24 cellular contexts compared by ENCODE assay signal in the genomic region with DNA sequence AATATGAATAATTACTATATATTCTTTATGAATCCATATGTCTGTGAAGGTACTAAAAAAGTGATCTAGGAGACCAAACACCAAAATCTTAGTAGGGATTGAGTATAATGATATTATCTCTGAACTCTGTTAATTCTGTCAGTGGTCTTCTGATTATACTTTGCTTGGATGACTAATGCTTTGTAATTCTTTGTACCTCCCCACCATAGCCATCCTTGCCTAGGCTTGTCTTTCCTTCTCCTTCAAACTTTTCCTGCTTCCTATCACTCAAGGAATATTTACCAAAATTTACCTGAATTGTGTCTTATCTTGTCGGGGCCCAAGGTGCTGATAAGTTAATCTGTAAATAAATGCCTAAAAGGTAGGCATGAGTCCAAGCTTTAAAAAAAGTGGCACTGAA. TPM values are rescaled to one million over a fixed set of nuclear protein-coding genes. Genes with fewer than 3 reads are reported as not detected.
DNase-seq lines count a peak whose midpoint lies in the region; ATAC-seq and TF ChIP-seq lines count a peak whose summit lies in the region.
"Had no signal": no experiment of that assay in that cellular context is flagged by ENCODE, and none has a peak within 500 bp of the region (broad histone marks: within the 10 kb centered on the region; RNA-seq: fewer than 3 reads in every experiment).

No MANE protein-coding gene starts in this region.

- H3K27me3 Mint-ChIP-seq in endothelial cell (ENCODE audit: unreplicated experiment) (peaks cover 3% of the 10 kb centered on the region), T-cell (no peaks in the 10 kb centered on the region)
- H3K27me3 Mint-ChIP-seq in activated T-cell treated with anti-CD3 and anti-CD28 coated beads, Interleukin-2, amount 50 U/mL, for 72 hours (ENCODE audit: low read depth): no peaks in the 10 kb centered on the region
- H3K27me3 Mint-ChIP-seq: activated CD4-positive, alpha-beta memory T cell treated with anti-CD3 and anti-CD28 coated beads, Interleukin-2, amount 10 ng/mL, durations not matched to agents 7 days and 5 days; B cell; central memory CD8-positive, alpha-beta T cell; stimulated activated naive CD8-positive, alpha-beta T cell treated with anti-CD3 and anti-CD28 coated beads, Interleukin-15, amount 100 ng/mL, for 72 hours had no signal

- 0 out of 3 replicates have a peak overlapping the region, but pooled peaks have one; percentile 29 for H2BK15ac ChIP-seq in IMR-90 (ENCODE audit: low read depth, low read length)

- H3K9me3 ChIP-seq in BE2C (no peaks in the 10 kb centered on the region), IMR-90 (ENCODE audit: control insufficient read depth, insufficient read depth, low read length) (no peaks in the 10 kb centered on the region), muscle layer of duodenum (ENCODE audit: control insufficient read depth in 1 of 2, low read length in 2 of 2) (no peaks in the 10 kb centered on the region)
- H3K9me3 ChIP-seq: A549, adrenal gland, esophagus squamous epithelium, pancreas had no signal

- H3K27me3 ChIP-seq in BE2C: no peaks in the 10 kb centered on the region
- H3K27me3 ChIP-seq in IMR-90 (ENCODE audit: control insufficient read depth, insufficient read depth, low read length): no peaks in the 10 kb centered on the region
- no peaks in the 10 kb centered on the region for H3K27me3 ChIP-seq in muscle layer of duodenum (ENCODE audit: low read depth, low read length)
- H3K27me3 ChIP-seq: adrenal gland, esophagus squamous epithelium, pancreas had no signal

- H3K27ac ChIP-seq in IMR-90 (ENCODE audit: insufficient read depth, low read length): peak overlapping the region; percentile 30; the same call in 1 of the 2 replicates
- H3K27ac ChIP-seq in muscle layer of duodenum (ENCODE audit: low read length): peak overlapping the region; percentile 14
- H3K27ac ChIP-seq: A549, esophagus squamous epithelium, pancreas had no signal

- CTCF ChIA-PET in IMR-90 (lab: Yijun Ruan, JAX): interaction anchor here (1.7 kb wide), 1 partner anchor 28 kb away, joined by 7 read pairs; no protein-coding TSS in a partner anchor
- CTCF ChIA-PET in T-cell (lab: Charles Lee): no interaction called here

- H3K18ac ChIP-seq in IMR-90 (ENCODE audit: low read depth, low read length): peak overlapping the region; percentile 97

- no peaks in the 10 kb centered on the region for H4K20me1 ChIP-seq in IMR-90 (ENCODE audit: insufficient read depth, low read length)

- peak overlapping the region; percentile 91 for H2BK5ac ChIP-seq in IMR-90 (ENCODE audit: low read depth, low read length, poor library complexity, severe bottlenecking)

- H3K9me3 Mint-ChIP-seq in endothelial cell (ENCODE audit: unreplicated experiment) (no peaks in the 10 kb centered on the region), T-cell (no peaks in the 10 kb centered on the region)
- no peaks in the 10 kb centered on the region for H3K9me3 Mint-ChIP-seq in activated T-cell treated with anti-CD3 and anti-CD28 coated beads, Interleukin-2, amount 50 U/mL, for 72 hours
- H3K9me3 Mint-ChIP-seq: activated CD4-positive, alpha-beta memory T cell treated with anti-CD3 and anti-CD28 coated beads, Interleukin-2, amount 10 ng/mL, durations not matched to agents 7 days and 5 days; central memory CD8-positive, alpha-beta T cell; naive thymus-derived CD8-positive, alpha-beta T cell; stimulated activated naive CD8-positive, alpha-beta T cell treated with anti-CD3 and anti-CD28 coated beads, Interleukin-15, amount 100 ng/mL, for 72 hours had no signal

- H3K36me3 ChIP-seq in BE2C (peaks cover 15% of the 10 kb centered on the region), IMR-90 (ENCODE audit: control insufficient read depth, insufficient read depth, low read length) (no peaks in the 10 kb centered on the region), muscle layer of duodenum (ENCODE audit: control insufficient read depth in 1 of 2, insufficient read depth in 2 of 2, low read length in 2 of 2) (no peaks in the 10 kb centered on the region)
- H3K36me3 ChIP-seq: adrenal gland, esophagus squamous epithelium, pancreas had no signal

- WGBS in IMR-90 (ENCODE audit: extremely low coverage in 2 of 2, insufficient read length in 1 of 2), 2 experiments: no CpG with 5 or more reads among the region's 1 CpG

- H3K9ac ChIP-seq in IMR-90 (ENCODE audit: low read depth, low read length): no peak overlapping the region

- peak overlapping the region; percentile 93 for H2BK120ac ChIP-seq in IMR-90 (ENCODE audit: low read depth, low read length)

- peaks cover 13% of the 10 kb centered on the region for H3K4me1 Mint-ChIP-seq in endothelial cell (ENCODE audit: unreplicated experiment)
- no peaks in the 10 kb centered on the region for H3K4me1 Mint-ChIP-seq in T-cell
- no peaks in the 10 kb centered on the region for H3K4me1 Mint-ChIP-seq in activated T-cell treated with anti-CD3 and anti-CD28 coated beads, Interleukin-2, amount 50 U/mL, for 72 hours (ENCODE audit: low read depth)
- H3K4me1 Mint-ChIP-seq: activated CD4-positive, alpha-beta memory T cell treated with anti-CD3 and anti-CD28 coated beads, Interleukin-2, amount 10 ng/mL, durations not matched to agents 7 days and 5 days; B cell; central memory CD8-positive, alpha-beta T cell; naive thymus-derived CD8-positive, alpha-beta T cell; stimulated activated naive CD8-positive, alpha-beta T cell treated with anti-CD3 and anti-CD28 coated beads, Interleukin-15, amount 100 ng/mL, for 72 hours had no signal

- no peak overlapping the region for H3K4me3 Mint-ChIP-seq in endothelial cell (ENCODE audit: unreplicated experiment)
- H3K4me3 Mint-ChIP-seq in T-cell: no peak overlapping the region
- no peak overlapping the region for H3K4me3 Mint-ChIP-seq in activated T-cell treated with anti-CD3 and anti-CD28 coated beads, Interleukin-2, amount 50 U/mL, for 72 hours
- H3K4me3 Mint-ChIP-seq: activated CD4-positive, alpha-beta memory T cell treated with anti-CD3 and anti-CD28 coated beads, Interleukin-2, amount 10 ng/mL, durations not matched to agents 7 days and 5 days; B cell; central memory CD8-positive, alpha-beta T cell; naive thymus-derived CD8-positive, alpha-beta T cell; stimulated activated naive CD8-positive, alpha-beta T cell treated with anti-CD3 and anti-CD28 coated beads, Interleukin-15, amount 100 ng/mL, for 72 hours had no signal

- peak overlapping the region; percentile 92 for H3K4me3 ChIP-seq in BE2C (ENCODE audit: low read depth, low read length)
- no peak overlapping the region for H3K4me3 ChIP-seq in IMR-90 (ENCODE audit: insufficient read depth, low read depth, low read length)
- no peak overlapping the region for H3K4me3 ChIP-seq in muscle layer of duodenum (ENCODE audit: low read depth in 1 of 2, low read length in 2 of 2)
- H3K4me3 ChIP-seq: A549, adrenal gland, GM12878, pancreas had no signal

- H3K14ac ChIP-seq in IMR-90 (replicated peaks; ENCODE audit: low read depth, low read length): peak overlapping the region; percentile 58

- H3K36me3 Mint-ChIP-seq in endothelial cell (ENCODE audit: low read depth, unreplicated experiment): no peaks in the 10 kb centered on the region
- no peaks in the 10 kb centered on the region for H3K36me3 Mint-ChIP-seq in T-cell
- H3K36me3 Mint-ChIP-seq in activated T-cell treated with anti-CD3 and anti-CD28 coated beads, Interleukin-2, amount 50 U/mL, for 72 hours (ENCODE audit: insufficient read depth in 2 of 2): no peaks in the 10 kb centered on the region
- H3K36me3 Mint-ChIP-seq: naive thymus-derived CD8-positive, alpha-beta T cell had no signal

- TF ChIP-seq RAD21 in IMR-90 (IDR thresholded peaks at IDR 0.05; ENCODE audit: low read length): no peak

- H3K4ac ChIP-seq in IMR-90 (ENCODE audit: low read depth, low read length): peak overlapping the region; percentile 91; the same call in 1 of the 2 replicates

- ATAC-seq in IMR-90 (ENCODE audit: low read depth) (0 out of 2 replicates have a peak, but pooled peaks have one; percentile 18), T-cell (replicated peaks in 1 of 4) (no peak), HG03469 (IDR thresholded peaks at IDR 0.05; ENCODE audit: unreplicated experiment) (no peak)
- no peak for ATAC-seq in activated T-cell treated with anti-CD3 and anti-CD28 coated beads, Interleukin-2, amount 50 U/mL, for 72 hours (replicated peaks in 1 of 2)
- ATAC-seq: GM12878; naive thymus-derived CD8-positive, alpha-beta T cell; pancreas; stimulated activated naive CD8-positive, alpha-beta T cell treated with anti-CD3 and anti-CD28 coated beads, Interleukin-15, amount 100 ng/mL, for 72 hours had no signal

- POLR2A ChIA-PET in IMR-90 (lab: Charles Lee; ENCODE audit: unreplicated experiment) (interaction anchor here (0.5 kb wide), 1 partner anchor 17 kb away, joined by 3 read pairs; no protein-coding TSS in a partner anchor), T-cell (lab: Charles Lee) (no interaction called here)

- H3K27ac Mint-ChIP-seq in endothelial cell (ENCODE audit: unreplicated experiment) (peak overlapping the region; percentile 39), T-cell (no peak overlapping the region)
- no peak overlapping the region for H3K27ac Mint-ChIP-seq in activated T-cell treated with anti-CD3 and anti-CD28 coated beads, Interleukin-2, amount 50 U/mL, for 72 hours
- H3K27ac Mint-ChIP-seq: activated CD4-positive, alpha-beta memory T cell treated with anti-CD3 and anti-CD28 coated beads, Interleukin-2, amount 10 ng/mL, durations not matched to agents 7 days and 5 days; B cell; stimulated activated naive CD8-positive, alpha-beta T cell treated with anti-CD3 and anti-CD28 coated beads, Interleukin-15, amount 100 ng/mL, for 72 hours had no signal

- peak overlapping the region in 1 of 2 experiments; percentile 97; a peak in 3 of 4 replicates for H4K8ac ChIP-seq in IMR-90 (ENCODE audit: low read depth in 2 of 2, low read length in 2 of 2)

- H3K56ac ChIP-seq in IMR-90 (ENCODE audit: extremely low read depth, insufficient read depth, low read length): no peak overlapping the region

- no peaks in the 10 kb centered on the region for H3K79me1 ChIP-seq in IMR-90 (ENCODE audit: low read depth in 1 of 2, low read length in 2 of 2)

- DNase-seq in BE2C: no peak
- DNase-seq in IMR-90: peak; percentile 3
- DNase-seq in endothelial cell (ENCODE audit: low spot score): no peak
- no peak for DNase-seq in T-cell
- no peak for DNase-seq in effector CD4-positive, alpha-beta T cell
- no peak for DNase-seq in activated T-cell treated with anti-CD3 and anti-CD28 coated beads, Interleukin-2, amount 50 U/mL, for 72 hours
- DNase-seq: activated CD4-positive, alpha-beta memory T cell treated with anti-CD3 and anti-CD28 coated beads, Interleukin-2, amount 10 ng/mL, durations not matched to agents 7 days and 5 days; activated gamma-delta T cell treated with Interleukin-2 at 50 U/mL for 16 hours; activated T-cell treated with anti-CD3 and anti-CD28 coated beads for 4 hours; esophagus squamous epithelium; naive thymus-derived CD8-positive, alpha-beta T cell; NCI-H1436 treated with DMSO at 0.1 percent for 48 hours; NCI-H2171 treated with DMSO at 0.1 percent for 48 hours; NCI-H69; pancreas; RPMI8226; stimulated activated naive CD8-positive, alpha-beta T cell treated with anti-CD3 and anti-CD28 coated beads, Interleukin-15, amount 100 ng/mL, for 72 hours had no signal

- H3K4me2 ChIP-seq in IMR-90 (ENCODE audit: low read depth, low read length): no peak overlapping the region; the same call in 1 of the 2 replicates
- H3K4me2 ChIP-seq: A549 had no signal

- no peak overlapping the region for H2AK5ac ChIP-seq in IMR-90 (ENCODE audit: low read depth, low read length)

- H2AK9ac ChIP-seq in IMR-90 (replicated peaks; ENCODE audit: low read depth, low read length, poor library complexity): no peak overlapping the region

- TF ChIP-seq POLR2A in IMR-90 (IDR thresholded peaks at IDR 0.05; ENCODE audit: low read depth, low read length): no peak

- peak overlapping the region; percentile 59; the same call in 1 of the 2 replicates for H4K5ac ChIP-seq in IMR-90 (ENCODE audit: low read depth, low read length)

- dilution Hi-C loops in IMR-90 (cut with HindIII; ENCODE audit: low sequenced_read_pairs, unreplicated experiment): no loop called here

- H3K4me1 ChIP-seq in BE2C (peaks cover 17% of the 10 kb centered on the region), IMR-90 (ENCODE audit: control insufficient read depth, insufficient read depth, low read length) (peaks cover 9% of the 10 kb centered on the region), muscle layer of duodenum (ENCODE audit: control insufficient read depth in 1 of 2, insufficient read depth in 2 of 2, low read length in 2 of 2) (no peaks in the 10 kb centered on the region)
- H3K4me1 ChIP-seq: A549, adrenal gland, esophagus squamous epithelium, pancreas had no signal

- peak overlapping the region; percentile 83; the same call in 1 of the 2 replicates for H2BK20ac ChIP-seq in IMR-90 (ENCODE audit: low read depth, low read length)

- H3K23ac ChIP-seq in IMR-90 (ENCODE audit: low read depth, low read length): no peak overlapping the region; the same call in 1 of the 2 replicates

- in situ Hi-C loops in IMR-90 (cut with MboI; ENCODE audit: low sequenced_read_pairs): no loop called here

- no peak overlapping the region for H4K91ac ChIP-seq in IMR-90 (ENCODE audit: insufficient read depth, low read depth, low read length)

- TF ChIP-seq CTCF in BE2C (IDR thresholded peaks at IDR 0.05; ENCODE audit: low read depth, low read length): no peak
- no peak for TF ChIP-seq CTCF in IMR-90 (conservative IDR thresholded peaks at IDR 0.05; ENCODE audit: low read depth, low read length)
- TF ChIP-seq CTCF in endothelial cell (IDR thresholded peaks at IDR 0.05; ENCODE audit: unreplicated experiment): no peak

- no TSS peak for BruUV-seq in IMR-90 (replicated peaks; lab: Mats Ljungman, UMichigan)

- H3K9me1 ChIP-seq in IMR-90 (ENCODE audit: insufficient read depth, low read length): peaks cover 8% of the 10 kb centered on the region

- intact Hi-C loops in IMR-90 (cut with micrococcal nuclease): no loop called here

- no peak overlapping the region for H2AFZ ChIP-seq in IMR-90 (replicated peaks; ENCODE audit: low read length, poor library complexity)

RNA-seq across cellular contexts. Expression of a gene that starts 0.8 kb away (rescaled TPM):
- 1,339 TPM for polyA plus RNA-seq in BE2C (2012; ENCODE audit: insufficient read depth, insufficient read length, low read depth)
- total RNA-seq in IMR-90 (2012; rRNA removed) (14.2 and 40.0 TPM in 2 replicates), endothelial cell (ENCODE audit: unreplicated experiment) (581 TPM), T-cell (1 to 10 TPM; 1.9 to 4.5 (median 3.4) TPM)
- 21.4 and 23.7 TPM in 2 replicates for polyA plus RNA-seq in IMR-90 (2012; rRNA removed)
- 8.3 and 11.3 TPM in 2 replicates for polyA plus RNA-seq in IMR-90 (2012; cell fraction: cytosol; rRNA removed)
- polyA plus RNA-seq in IMR-90 (2012; cell fraction: nucleus; rRNA removed; ENCODE audit: low replicate concordance): 1.8 and 9.9 TPM in 2 replicates
- total RNA-seq in activated T-cell treated with anti-CD3 and anti-CD28 coated beads, Interleukin-2, amount 50 U/mL, for 72 hours: 1 to 10 TPM; 5.3 to 8.4 TPM

Comparison
In these comparisons a context has a peak if more than half of its experiments do, and no peak if none do; other contexts are left out.
1. RNA of a gene that starts 0.8 kb away (total RNA-seq): 581 TPM in endothelial cell (single experiment); 14.2 to 40.0 TPM in IMR-90, 5.3 to 8.4 TPM in activated T-cell treated with anti-CD3 and anti-CD28 coated beads, Interleukin-2, amount 50 U/mL, for 72 hours and 1.9 to 4.5 TPM in T-cell; every median in the first group is over 10 times any median in the second.